In genomic region chr19:47713046-47714021, GRCh38 we compare ENCODE assay signal across 1 cellular context.
TF ChIP-seq lines count a peak whose summit lies in the region.

Gene EHD2, plus strand, starts transcription at chr19:47713422. Its CDS starts 3,191 bp downstream, at chr19:47716613.

TF ChIP-seq in A549, 52 proteins besides CTCF, POLR2A, EP300 and RAD21 (continued from another document):
- TF ChIP-seq BCL3 (IDR thresholded peaks at IDR 0.05) (peak; percentile 76; the same call in 2 of the 3 replicates), HMGXB4 (CRISPR knock-in tag; IDR thresholded peaks at IDR 0.05; ENCODE audit: borderline replicate concordance) (peak; percentile 13; the same call in 1 of the 2 replicates), CEBPB (IDR thresholded peaks at IDR 0.05) (no peak), FOSL2 (IDR thresholded peaks at IDR 0.05) (no peak), FOSL2 (CRISPR knock-in tag; IDR thresholded peaks at IDR 0.05) (peak; percentile 38), E2F6 (IDR thresholded peaks at IDR 0.05; ENCODE audit: borderline replicate concordance, low read depth) (no peak), CBX8 (IDR thresholded peaks at IDR 0.05) (no peak), GATA3 (IDR thresholded peaks at IDR 0.05; ENCODE audit: borderline replicate concordance) (no peak; the same call in 1 of the 2 replicates), SREBF2 (IDR thresholded peaks at IDR 0.05) (no peak), JUN (IDR thresholded peaks at IDR 0.05) (peak; percentile 73 to 88), HOXB13 (CRISPR knock-in tag; IDR thresholded peaks at IDR 0.05; ENCODE audit: low read depth) (no peak), RNF2 (IDR thresholded peaks at IDR 0.05; ENCODE audit: borderline replicate concordance, low read depth) (no peak), CHD2 (IDR thresholded peaks at IDR 0.05; ENCODE audit: low read length, partially characterized antibody) (no peak), PHF8 (IDR thresholded peaks at IDR 0.05; ENCODE audit: borderline replicate concordance, low read depth) (peak; percentile 40; the same call in 1 of the 2 replicates), ATOH8 (CRISPR knock-in tag; IDR thresholded peaks at IDR 0.05; ENCODE audit: low read depth) (no peak), HOXB5 (CRISPR knock-in tag; IDR thresholded peaks at IDR 0.05) (0 out of 2 replicates have a peak, but pooled peaks have one; percentile 51), MAZ (IDR thresholded peaks at IDR 0.05; ENCODE audit: borderline replicate concordance, low read depth, low read length) (peak; percentile 82; the same call in 1 of the 2 replicates), MAX (IDR thresholded peaks at IDR 0.05) (peak; percentile 53; the same call in 1 of the 2 replicates), SMC3 (IDR thresholded peaks at IDR 0.05) (peak; percentile 100), TFCP2L1 (CRISPR knock-in tag; IDR thresholded peaks at IDR 0.05) (peak; percentile 65; the same call in 1 of the 2 replicates)
